Comparison of ENCODE assay signal across 23 cellular contexts in the genomic region with DNA sequence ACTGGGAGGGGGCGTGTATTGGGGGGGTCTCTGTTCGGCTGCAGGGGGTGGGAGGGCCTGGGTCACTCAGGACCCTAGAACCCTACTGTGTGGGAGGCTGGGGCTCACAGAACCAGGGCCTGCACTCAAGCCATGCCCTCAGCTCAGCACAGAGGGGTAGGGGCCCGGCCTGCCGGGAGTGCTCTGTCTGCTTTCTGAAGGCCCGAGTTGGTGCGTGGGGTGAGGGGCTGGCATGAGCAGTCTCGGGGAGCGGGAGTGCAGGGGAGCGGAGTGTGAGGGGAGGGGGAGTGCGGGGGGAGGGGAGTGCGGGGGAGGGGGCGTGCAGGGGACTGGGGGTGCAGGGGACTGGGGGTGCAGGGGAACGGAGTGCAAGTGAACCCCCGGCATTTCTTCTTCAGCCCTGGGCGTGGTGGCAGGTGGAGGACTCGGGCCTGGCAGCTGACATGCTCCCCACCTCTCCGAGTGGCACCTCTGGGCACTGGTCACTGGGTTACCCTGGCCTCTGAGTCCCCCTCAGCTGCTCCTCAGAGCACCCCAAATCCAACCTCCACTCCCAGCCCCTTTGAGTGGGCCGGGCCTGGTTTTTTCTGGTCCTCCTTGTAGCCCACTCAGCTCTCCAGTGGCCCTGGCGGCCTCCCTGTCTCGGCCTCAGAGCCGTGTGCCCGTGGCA. TPM values are rescaled to one million over a fixed set of nuclear protein-coding genes. Genes with fewer than 3 reads are reported as not detected.
"Had no signal": no experiment of that assay in that cellular context is flagged by ENCODE, and none has a peak within 500 bp of the region (broad histone marks: within the 10 kb centered on the region; RNA-seq: fewer than 3 reads in every experiment).

No MANE protein-coding gene starts in this region.

- H3K4me3 Mint-ChIP-seq: activated naive CD8-positive, alpha-beta T cell treated with anti-CD3 and anti-CD28 coated beads, Interleukin-2, amount 10 ng/mL, durations not matched to agents 7 days and 5 days; activated T-cell treated with anti-CD3 and anti-CD28 coated beads, Interleukin-2, amount 50 U/mL, for 4 hours; central memory CD8-positive, alpha-beta T cell; natural killer cell treated with Interleukin-12 subunit alpha and Interleukin-12 subunit beta and Interleukin-15 and Interleukin-18, amount 100 ng/mL, for 72 hours; WTC11 had no signal

- H3K36me3 Mint-ChIP-seq: activated naive CD8-positive, alpha-beta T cell treated with anti-CD3 and anti-CD28 coated beads, Interleukin-2, amount 10 ng/mL, durations not matched to agents 7 days and 5 days; natural killer cell treated with Interleukin-12 subunit alpha and Interleukin-12 subunit beta and Interleukin-15 and Interleukin-18, amount 100 ng/mL, for 72 hours; WTC11 had no signal

- H3K9me3 ChIP-seq: breast epithelium, right lobe of liver, stomach, suprapubic skin, tibial nerve, uterus had no signal

- DNase-seq: activated CD8-positive, alpha-beta memory T cell treated with anti-CD3 and anti-CD28 coated beads for 24 hours; activated CD8-positive, alpha-beta memory T cell treated with anti-CD3 and anti-CD28 coated beads, Interleukin-2, amount 50 U/mL, for 4 hours; activated naive CD4-positive, alpha-beta T cell; activated naive CD8-positive, alpha-beta T cell treated with anti-CD3 and anti-CD28 coated beads, Interleukin-2, amount 10 ng/mL, durations not matched to agents 7 days and 5 days; activated T-cell treated with anti-CD3 and anti-CD28 coated beads, Interleukin-2, amount 50 U/mL, for 4 hours; amniotic stem cell; effector memory CD4-positive, alpha-beta T cell; foreskin melanocyte; right lobe of liver; stimulated activated CD4-positive, alpha-beta T cell treated with anti-CD3 and anti-CD28 coated beads, Interleukin-1b, Interleukin-23, amount 100 ng/mL, for 48 hours; stomach; uterus had no signal

- H3K27ac Mint-ChIP-seq: activated naive CD8-positive, alpha-beta T cell treated with anti-CD3 and anti-CD28 coated beads, Interleukin-2, amount 10 ng/mL, durations not matched to agents 7 days and 5 days; activated T-helper 2 cell treated with anti-CD3 and anti-CD28 coated beads, Interferon-gamma antibody, Interleukin-2, Interleukin-4, amounts not matched to agents 10 μg/mL and 5 μg/mL and 100 μg/mL, durations not matched to agents 14 hours and 24 hours and 36 hours; natural killer cell treated with Interleukin-12 subunit alpha and Interleukin-12 subunit beta and Interleukin-15 and Interleukin-18, amount 100 ng/mL, for 72 hours; WTC11 had no signal

- H3K9me3 Mint-ChIP-seq: activated naive CD8-positive, alpha-beta T cell treated with anti-CD3 and anti-CD28 coated beads, Interleukin-2, amount 10 ng/mL, durations not matched to agents 7 days and 5 days; activated T-cell treated with anti-CD3 and anti-CD28 coated beads, Interleukin-2, amount 50 U/mL, for 4 hours; activated T-helper 2 cell treated with anti-CD3 and anti-CD28 coated beads, Interferon-gamma antibody, Interleukin-2, Interleukin-4, amounts not matched to agents 10 μg/mL and 5 μg/mL and 100 μg/mL, durations not matched to agents 14 hours and 24 hours and 36 hours; central memory CD8-positive, alpha-beta T cell; natural killer cell treated with Interleukin-12 subunit alpha and Interleukin-12 subunit beta and Interleukin-15 and Interleukin-18, amount 100 ng/mL, for 72 hours had no signal

- H3K4me3 ChIP-seq: breast epithelium, right lobe of liver, skin epidermis, stomach, suprapubic skin, tibial nerve, uterus had no signal

- H3K36me3 ChIP-seq: breast epithelium, right lobe of liver, uterus had no signal

RNA-seq across cellular contexts. Expression of a gene that starts 1.0 kb away (rescaled TPM):
- total RNA-seq: activated T-cell treated with anti-CD3 and anti-CD28 coated beads, Interleukin-2, amount 50 U/mL, for 4 hours; activated T-helper 2 cell treated with anti-CD3 and anti-CD28 coated beads, Interferon-gamma antibody, Interleukin-2, Interleukin-4, amounts not matched to agents 10 μg/mL and 5 μg/mL and 100 μg/mL, durations not matched to agents 14 hours and 24 hours and 36 hours; breast epithelium; dermis microvascular lymphatic vessel endothelial cell; liver; natural killer cell treated with Interleukin-12 subunit alpha and Interleukin-12 subunit beta and Interleukin-15 and Interleukin-18, amount 100 ng/mL, for 72 hours; pulmonary artery endothelial cell; right lobe of liver; suprapubic skin had no signal

RNA-seq across cellular contexts. Expression of a gene that starts 39.7 kb away (rescaled TPM):
- total RNA-seq: activated naive CD8-positive, alpha-beta T cell treated with anti-CD3 and anti-CD28 coated beads, Interleukin-2, amount 10 ng/mL, durations not matched to agents 7 days and 5 days; activated T-cell treated with anti-CD3 and anti-CD28 coated beads, Interleukin-2, amount 50 U/mL, for 4 hours; activated T-helper 2 cell treated with anti-CD3 and anti-CD28 coated beads, Interferon-gamma antibody, Interleukin-2, Interleukin-4, amounts not matched to agents 10 μg/mL and 5 μg/mL and 100 μg/mL, durations not matched to agents 14 hours and 24 hours and 36 hours; breast epithelium; dermis microvascular lymphatic vessel endothelial cell; natural killer cell treated with Interleukin-12 subunit alpha and Interleukin-12 subunit beta and Interleukin-15 and Interleukin-18, amount 100 ng/mL, for 72 hours; pulmonary artery endothelial cell; right lobe of liver had no signal

RNA-seq across cellular contexts. Expression of a gene that starts 58.3 kb away (rescaled TPM):
- total RNA-seq: activated naive CD8-positive, alpha-beta T cell treated with anti-CD3 and anti-CD28 coated beads, Interleukin-2, amount 10 ng/mL, durations not matched to agents 7 days and 5 days; activated T-cell treated with anti-CD3 and anti-CD28 coated beads, Interleukin-2, amount 50 U/mL, for 4 hours; activated T-helper 2 cell treated with anti-CD3 and anti-CD28 coated beads, Interferon-gamma antibody, Interleukin-2, Interleukin-4, amounts not matched to agents 10 μg/mL and 5 μg/mL and 100 μg/mL, durations not matched to agents 14 hours and 24 hours and 36 hours; dermis microvascular lymphatic vessel endothelial cell; natural killer cell treated with Interleukin-12 subunit alpha and Interleukin-12 subunit beta and Interleukin-15 and Interleukin-18, amount 100 ng/mL, for 72 hours; pulmonary artery endothelial cell; right lobe of liver; stomach; uterus had no signal
